In the genomic region with DNA sequence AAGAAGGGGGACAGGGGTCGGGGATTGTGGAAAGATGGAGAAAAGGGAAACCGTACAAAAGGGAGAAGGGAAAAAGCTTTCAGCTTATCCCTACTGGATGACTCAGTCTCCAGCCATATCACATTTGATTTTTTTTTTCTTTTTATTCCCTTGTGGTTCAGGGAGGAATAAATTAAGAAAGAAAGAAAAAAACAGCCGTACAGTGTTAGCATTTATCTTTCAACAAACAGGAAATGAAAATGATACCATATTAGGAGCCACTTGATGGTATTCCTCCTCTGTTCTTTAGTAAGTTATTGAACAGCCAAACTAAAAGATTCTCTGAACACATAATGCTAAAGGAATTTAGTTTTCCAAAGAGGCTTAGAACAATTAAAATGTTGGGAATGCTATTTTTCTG, we compare ENCODE assay signal across 10 cellular contexts.
A peak's percentile ranks its signal among the peaks of the same experiment; 100 is the strongest.
DNase-seq lines count a peak whose midpoint lies in the region; ATAC-seq, FAIRE-seq and TF ChIP-seq lines count a peak whose summit lies in the region.
"Had no signal": no experiment of that assay in that cellular context is flagged by ENCODE, and none has a peak within 500 bp of the region (broad histone marks: within the 10 kb centered on the region; RNA-seq: fewer than 3 reads in every experiment).

No MANE protein-coding gene starts in this region.

- H3K27me3 ChIP-seq in GM23248 (replicated peaks; ENCODE audit: insufficient read depth) (no peaks in the 10 kb centered on the region), astrocyte (ENCODE audit: insufficient read depth, low read length) (no peaks in the 10 kb centered on the region), suprapubic skin (no peaks in the 10 kb centered on the region)

- WGBS in GM23248 (ENCODE audit: low coverage in 1 of 2, low lambda C conversion rate in 2 of 2, missing lambda C conversion rate in 2 of 2), 2 experiments = 34 to 40% methylated on average over 3 of the region's 3 CpGs
- WGBS in suprapubic skin = 51% methylated on average over 3 of the region's 3 CpGs

- H4K20me1 ChIP-seq in GM23248 (ENCODE audit: insufficient read depth) (no peaks in the 10 kb centered on the region), astrocyte (ENCODE audit: insufficient read depth, low read length) (no peaks in the 10 kb centered on the region)

- DNase-seq in GM23248 (peak; percentile 75), astrocyte (ENCODE audit: low read depth) (peak; percentile 89), hepatic stellate cell (ENCODE audit: low spot score) (peak; percentile 24), suprapubic skin (ENCODE audit: low spot score in 2 of 2) (no peak)
- DNase-seq in activated CD4-positive, alpha-beta memory T cell treated with anti-CD3 and anti-CD28 coated beads, Interleukin-2, amount 10 ng/mL, durations not matched to agents 7 days and 5 days = no peak
- DNase-seq: nephron progenitor cell had no signal

- H3F3A ChIP-seq in GM23248 (ENCODE audit: insufficient read depth) = peaks cover 70% of the 10 kb centered on the region

- H3K36me3 Mint-ChIP-seq in astrocyte (ENCODE audit: low read depth, unreplicated experiment) = peaks cover 19% of the 10 kb centered on the region
- H3K36me3 Mint-ChIP-seq in activated CD4-positive, alpha-beta memory T cell treated with anti-CD3 and anti-CD28 coated beads, Interleukin-2, amount 10 ng/mL, durations not matched to agents 7 days and 5 days (ENCODE audit: low read depth) = peaks cover 84% of the 10 kb centered on the region

- H3K9me3 Mint-ChIP-seq in astrocyte (ENCODE audit: unreplicated experiment) = no peaks in the 10 kb centered on the region
- H3K9me3 Mint-ChIP-seq in activated CD4-positive, alpha-beta memory T cell treated with anti-CD3 and anti-CD28 coated beads, Interleukin-2, amount 10 ng/mL, durations not matched to agents 7 days and 5 days = no peaks in the 10 kb centered on the region
- H3K9me3 Mint-ChIP-seq: activated naive CD4-positive, alpha-beta T cell treated with anti-CD3 and anti-CD28 coated beads, Interleukin-2, amount 50 U/mL, for 24 hours; nephron progenitor cell had no signal

- H3K4me1 Mint-ChIP-seq in astrocyte (ENCODE audit: low read depth, unreplicated experiment) = peaks cover 43% of the 10 kb centered on the region
- peaks cover 37% of the 10 kb centered on the region for H3K4me1 Mint-ChIP-seq in activated CD4-positive, alpha-beta memory T cell treated with anti-CD3 and anti-CD28 coated beads, Interleukin-2, amount 10 ng/mL, durations not matched to agents 7 days and 5 days

- TF ChIP-seq CTCF in astrocyte (IDR thresholded peaks at IDR 0.05; ENCODE audit: insufficient read depth, low read depth, low read length) (no peak), suprapubic skin (IDR thresholded peaks at IDR 0.05) (no peak)

- no peak overlapping the region for H2AFZ ChIP-seq in GM23248
- H2AFZ ChIP-seq in astrocyte (ENCODE audit: low read depth, low read length) = no peak overlapping the region

- POLR2A ChIA-PET in activated CD4-positive, alpha-beta memory T cell treated with anti-CD3 and anti-CD28 coated beads, Interleukin-2, amount 10 ng/mL, durations not matched to agents 7 days and 5 days (lab: Charles Lee) = no interaction called here

- peaks cover 54% of the 10 kb centered on the region for H3K79me2 ChIP-seq in GM23248 (ENCODE audit: insufficient read depth)
- H3K79me2 ChIP-seq in astrocyte (ENCODE audit: insufficient read depth, low read length) = peaks cover 49% of the 10 kb centered on the region

- H3K27ac ChIP-seq in GM23248 (peak overlapping the region; percentile 69), astrocyte (ENCODE audit: low read depth, low read length) (peak overlapping the region; percentile 66), suprapubic skin (peak overlapping the region; percentile 34)

- peak overlapping the region; percentile 71 for H3K4me2 ChIP-seq in GM23248 (ENCODE audit: unreplicated experiment)
- H3K4me2 ChIP-seq in astrocyte (ENCODE audit: low read length) = peak overlapping the region; percentile 31

- ATAC-seq in HG02763 (IDR thresholded peaks at IDR 0.05; ENCODE audit: unreplicated experiment) (no peak), HG03280 (IDR thresholded peaks at IDR 0.05; ENCODE audit: unreplicated experiment) (no peak)
- ATAC-seq: esophagus mucosa had no signal

- peaks cover 23% of the 10 kb centered on the region for H3K36me3 ChIP-seq in GM23248 (ENCODE audit: low read depth)
- H3K36me3 ChIP-seq in astrocyte (ENCODE audit: insufficient read depth, low read length) = peaks cover 45% of the 10 kb centered on the region
- peaks cover 37% of the 10 kb centered on the region for H3K36me3 ChIP-seq in suprapubic skin

- H3K9me3 ChIP-seq in GM23248 (ENCODE audit: low read depth) (no peaks in the 10 kb centered on the region), astrocyte (ENCODE audit: insufficient read depth, low read depth, low read length) (no peaks in the 10 kb centered on the region), suprapubic skin (no peaks in the 10 kb centered on the region)

- peak overlapping the region; percentile 80 for H3K27ac Mint-ChIP-seq in astrocyte (ENCODE audit: unreplicated experiment)
- H3K27ac Mint-ChIP-seq in activated CD4-positive, alpha-beta memory T cell treated with anti-CD3 and anti-CD28 coated beads, Interleukin-2, amount 10 ng/mL, durations not matched to agents 7 days and 5 days = no peak overlapping the region
- H3K27ac Mint-ChIP-seq: nephron progenitor cell had no signal

- FAIRE-seq in astrocyte (lab: Jason Lieb, UNC) = peak; percentile 45

- H3K9ac ChIP-seq in GM23248 = peak overlapping the region; percentile 37
- no peak overlapping the region for H3K9ac ChIP-seq in astrocyte (ENCODE audit: low read length)

- H3K4me3 Mint-ChIP-seq in astrocyte (ENCODE audit: unreplicated experiment) = no peak overlapping the region
- no peak overlapping the region for H3K4me3 Mint-ChIP-seq in activated CD4-positive, alpha-beta memory T cell treated with anti-CD3 and anti-CD28 coated beads, Interleukin-2, amount 10 ng/mL, durations not matched to agents 7 days and 5 days
- H3K4me3 Mint-ChIP-seq: nephron progenitor cell had no signal

- H3K27me3 Mint-ChIP-seq in astrocyte (ENCODE audit: low read depth, unreplicated experiment) = no peaks in the 10 kb centered on the region
- H3K27me3 Mint-ChIP-seq in activated CD4-positive, alpha-beta memory T cell treated with anti-CD3 and anti-CD28 coated beads, Interleukin-2, amount 10 ng/mL, durations not matched to agents 7 days and 5 days = no peaks in the 10 kb centered on the region
- H3K27me3 Mint-ChIP-seq: activated naive CD4-positive, alpha-beta T cell treated with anti-CD3 and anti-CD28 coated beads, Interleukin-2, amount 50 U/mL, for 24 hours had no signal

- no peak for TF ChIP-seq EP300 in suprapubic skin (IDR thresholded peaks at IDR 0.05)

- H3K4me1 ChIP-seq in GM23248 (ENCODE audit: insufficient read depth) = peaks cover 65% of the 10 kb centered on the region
- H3K4me1 ChIP-seq in astrocyte (ENCODE audit: insufficient read depth, low read length) = peaks cover 37% of the 10 kb centered on the region
- H3K4me1 ChIP-seq in suprapubic skin = peaks cover 33% of the 10 kb centered on the region

- no peaks in the 10 kb centered on the region for H3K9me2 ChIP-seq in GM23248 (ENCODE audit: insufficient read depth)

- no peak for TF ChIP-seq POLR2A in suprapubic skin (IDR thresholded peaks at IDR 0.05)

- CTCF ChIA-PET in activated CD4-positive, alpha-beta memory T cell treated with anti-CD3 and anti-CD28 coated beads, Interleukin-2, amount 10 ng/mL, durations not matched to agents 7 days and 5 days (lab: Charles Lee) = interaction anchor here (1.3 kb wide), 1 partner anchor 439 kb away, joined by 3 read pairs; no protein-coding TSS in a partner anchor

- in situ Hi-C loops in GM23248 (cut with MboI) = no loop called here

- H3K4me3 ChIP-seq in GM23248 = peak overlapping the region; percentile 46
- no peak overlapping the region for H3K4me3 ChIP-seq in astrocyte (ENCODE audit: insufficient read depth, low read depth, low read length)
- no peak overlapping the region for H3K4me3 ChIP-seq in suprapubic skin

Comparison
In these comparisons a context has a peak if more than half of its experiments do, and no peak if none do; other contexts are left out.
1. DNase-seq: peak in GM23248 (single experiment), astrocyte (single experiment) and hepatic stellate cell (single experiment); none in suprapubic skin (0 of 2) and activated CD4-positive, alpha-beta memory T cell treated with anti-CD3 and anti-CD28 coated beads, Interleukin-2, amount 10 ng/mL, durations not matched to agents 7 days and 5 days (single experiment).
2. Peak in every context shown above with its lines, with median percentiles within 50 percentile points of each other: H3K27ac ChIP-seq.